ENCODE assay signal across 18 cellular contexts in the genomic region with DNA sequence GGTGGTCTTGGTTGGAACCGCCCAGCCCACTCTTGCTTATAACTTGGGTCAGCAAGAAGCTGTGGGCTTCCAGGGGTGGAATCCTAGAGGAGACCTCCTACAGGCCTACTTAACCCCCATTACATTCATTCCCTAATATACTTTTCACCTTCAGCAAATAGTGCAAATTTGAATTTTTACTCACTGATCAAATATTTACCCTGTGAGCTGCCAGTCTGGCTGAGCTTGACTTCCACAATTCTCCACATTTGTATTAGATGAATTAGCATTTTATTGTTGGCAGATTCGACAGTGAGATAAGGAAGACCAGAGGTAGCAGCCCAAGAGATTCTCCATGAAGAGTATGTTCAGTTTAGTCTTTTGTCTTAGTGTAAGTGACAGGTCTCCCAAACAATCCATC.
DNase-seq lines count a peak whose midpoint lies in the region; ATAC-seq, FAIRE-seq and TF ChIP-seq lines count a peak whose summit lies in the region.
"Had no signal": no experiment of that assay in that cellular context is flagged by ENCODE, and none has a peak within 500 bp of the region (broad histone marks: within the 10 kb centered on the region; RNA-seq: fewer than 3 reads in every experiment).

No MANE protein-coding gene starts in this region.

- H4K20me1 ChIP-seq in H9 (ENCODE audit: control insufficient read depth, insufficient read depth, insufficient read length), result no peaks in the 10 kb centered on the region
- H4K20me1 ChIP-seq in PC-3 (ENCODE audit: low read length), result no peaks in the 10 kb centered on the region

- no peak overlapping the region for H3K18ac ChIP-seq in H9 (ENCODE audit: insufficient read length, low read depth, low read length)

- no CpG with 5 or more reads among the region's 2 CpGs for WGBS in H9 (ENCODE audit: extremely low coverage, insufficient read length, low lambda C conversion rate)
- 54 to 75% methylated on average over 2 of the region's 2 CpGs for WGBS in esophagus squamous epithelium, 2 donors
- WGBS in pancreas, 2 donors, result 50 to 56% methylated on average over 2 of the region's 2 CpGs

- H3F3A ChIP-seq in PC-3 (ENCODE audit: low read length, unreplicated experiment), result no peaks in the 10 kb centered on the region

- no peak overlapping the region for H2BK20ac ChIP-seq in H9 (ENCODE audit: low read depth, low read length, poor library complexity, severe bottlenecking)

- intact Hi-C loops in PC-3 (cut with micrococcal nuclease), result loop anchor here (2.0 to 10.0 kb wide), 5 partner anchors 86 to 277 kb away; a partner anchor contains a TSS
- intact Hi-C loops in esophagus squamous epithelium (cut with DNase I), result no loop called here
- intact Hi-C loops in pancreas (cut with DNase I), result no loop called here
- intact Hi-C loops in vagina (cut with DNase I), result no loop called here

- no peak overlapping the region for H2AK5ac ChIP-seq in H9 (ENCODE audit: insufficient read length, low read length)

- H3K9me3 ChIP-seq in H9 (ENCODE audit: control insufficient read depth, low read depth, low read length) (no peaks in the 10 kb centered on the region), PC-3 (ENCODE audit: low read length) (no peaks in the 10 kb centered on the region), esophagus squamous epithelium (no peaks in the 10 kb centered on the region), pancreas (no peaks in the 10 kb centered on the region), vagina (no peaks in the 10 kb centered on the region)
- H3K9me3 ChIP-seq: neutrophil, right atrium auricular region had no signal

- peaks cover 66% of the 10 kb centered on the region in 2 experiments for H3K9me3 Mint-ChIP-seq in H9
- H3K9me3 Mint-ChIP-seq: GM23338 had no signal

- peak; percentile 53 for ATAC-seq in PC-3
- no peak for ATAC-seq in pancreas

- BruUV-seq in PC-3 (replicated peaks; lab: Mats Ljungman, UMichigan), result no TSS peak

- TF ChIP-seq CTCF in H9 (conservative IDR thresholded peaks at IDR 0.05) (no peak), PC-3 (conservative IDR thresholded peaks at IDR 0.05; ENCODE audit: low read depth, low read length) (no peak), esophagus squamous epithelium (IDR thresholded peaks at IDR 0.05) (no peak), pancreas (IDR thresholded peaks at IDR 0.05) (no peak), vagina (IDR thresholded peaks at IDR 0.05) (no peak)

- H3K4me3 Mint-ChIP-seq in H9, result no peak overlapping the region
- H3K4me3 Mint-ChIP-seq: GM23338 had no signal

- peaks cover 10% of the 10 kb centered on the region for H3K27me3 Mint-ChIP-seq in H9 (ENCODE audit: low read depth)

- H2BK120ac ChIP-seq in H9 (ENCODE audit: low read depth, low read length, poor library complexity, severe bottlenecking), result no peak overlapping the region

- H4K5ac ChIP-seq in H9 (ENCODE audit: insufficient read length, low read depth, low read length), result no peak overlapping the region

- no peaks in the 10 kb centered on the region for H3K79me1 ChIP-seq in H9 (ENCODE audit: insufficient read depth, low read depth, low read length, poor library complexity, severe bottlenecking)

- H3K9ac ChIP-seq in H9 (ENCODE audit: extremely low read depth, insufficient read length, low read length), result no peak overlapping the region
- peak overlapping the region; percentile 53 for H3K9ac ChIP-seq in PC-3 (ENCODE audit: low read length)

- H2BK5ac ChIP-seq in H9 (ENCODE audit: insufficient read length, low read length), result no peak overlapping the region

- TF ChIP-seq POLR2A in esophagus squamous epithelium (IDR thresholded peaks at IDR 0.05) (no peak), vagina (IDR thresholded peaks at IDR 0.05) (no peak)

- CTCF ChIA-PET in PC-3 (lab: Charles Lee), result interaction anchor here (1.6 kb wide), 1 partner anchor 167 kb away, joined by 6 read pairs; no protein-coding TSS in a partner anchor

- no peaks in the 10 kb centered on the region for H3K9me2 ChIP-seq in PC-3 (replicated peaks; ENCODE audit: low read length)

- H3K14ac ChIP-seq in H9 (ENCODE audit: insufficient read depth, low read length), result peak overlapping the region; percentile 39; the same call in 1 of the 2 replicates

- H4K91ac ChIP-seq in H9 (ENCODE audit: insufficient read length, low read depth, low read length), result no peak overlapping the region

- no peak overlapping the region for H2BK15ac ChIP-seq in H9 (ENCODE audit: low read depth, low read length)

- H3K4me2 ChIP-seq in H9 (ENCODE audit: insufficient read depth, insufficient read length, low read length) (no peak overlapping the region), PC-3 (ENCODE audit: low read length) (peak overlapping the region; percentile 86)
- H3K4me2 ChIP-seq: GM23338 had no signal

- peaks cover 13% of the 10 kb centered on the region; the same call in 1 of the 2 replicates for H3K4me1 ChIP-seq in H9 (ENCODE audit: insufficient read depth, low read length)
- peaks cover 56% of the 10 kb centered on the region for H3K4me1 ChIP-seq in PC-3 (ENCODE audit: insufficient read depth, low read length)
- H3K4me1 ChIP-seq in esophagus squamous epithelium, result peaks cover 10 to 71% (median 24%) of the 10 kb centered on the region in 3 donors
- no peaks in the 10 kb centered on the region for H3K4me1 ChIP-seq in pancreas
- H3K4me1 ChIP-seq in vagina, result peaks cover 11% of the 10 kb centered on the region

- H3K27me3 ChIP-seq in H9 (ENCODE audit: insufficient read depth, low read length) (no peaks in the 10 kb centered on the region; the same call in 1 of the 2 replicates), PC-3 (ENCODE audit: low read length) (no peaks in the 10 kb centered on the region), esophagus squamous epithelium (no peaks in the 10 kb centered on the region), pancreas (peaks cover 0 to 7% (median 0%) of the 10 kb centered on the region in 4 donors), vagina (no peaks in the 10 kb centered on the region)
- H3K27me3 ChIP-seq: neutrophil, right atrium auricular region had no signal

- H3K23me2 ChIP-seq in H9 (ENCODE audit: insufficient read length, low read depth, low read length, poor library complexity, severe bottlenecking), result no peaks in the 10 kb centered on the region

- POLR2A ChIA-PET in PC-3 (lab: Charles Lee; ENCODE audit: unreplicated experiment), result interaction anchor here (0.6 kb wide), 2 partner anchors 31 to 145 kb away, joined by 3 to 5 read pairs; no protein-coding TSS in a partner anchor

- no peaks in the 10 kb centered on the region for H3K79me2 ChIP-seq in H9 (ENCODE audit: insufficient read depth, low read length)
- H3K79me2 ChIP-seq in PC-3 (ENCODE audit: low read length), result no peaks in the 10 kb centered on the region

- H4K8ac ChIP-seq in H9 (replicated peaks; ENCODE audit: insufficient read length, low read depth, low read length), result no peak overlapping the region

- DNase-seq in H9, result no peak
- peak; percentile 83 for DNase-seq in PC-3
- no peak for DNase-seq in esophagus squamous epithelium (lab: John Stamatoyannopoulos, UW)
- no peak for DNase-seq in pancreas
- no peak for DNase-seq in activated CD8-positive, alpha-beta memory T cell treated with anti-CD3 and anti-CD28 coated beads for 24 hours
- no peak for DNase-seq in dedifferentiated amniotic fluid mesenchymal stem cell (ENCODE audit: extremely low spot score)
- no peak for DNase-seq in vagina (ENCODE audit: extremely low spot score in 2 of 2)
- no peak for DNase-seq in globus pallidus (ENCODE audit: low spot score)
- DNase-seq: activated CD4-positive, alpha-beta T cell treated with anti-CD3 and anti-CD28 coated beads for 1 hour; central memory CD4-positive, alpha-beta T cell; effector CD4-positive, alpha-beta T cell; NCI-H1930; NCI-H446 treated with DMSO at 0.1 percent for 48 hours; stimulated activated naive CD4-positive, alpha-beta T cell treated with Interleukin-2 at 50 U/mL for 16 hours had no signal

- H3K23ac ChIP-seq in H9 (ENCODE audit: insufficient read length, low read depth, low read length), result no peak overlapping the region

- no peaks in the 10 kb centered on the region for H3K36me3 ChIP-seq in PC-3 (ENCODE audit: low read depth, low read length)
- no peaks in the 10 kb centered on the region for H3K36me3 ChIP-seq in esophagus squamous epithelium
- H3K36me3 ChIP-seq in pancreas, result no peaks in the 10 kb centered on the region
- no peaks in the 10 kb centered on the region for H3K36me3 ChIP-seq in vagina
- H3K36me3 ChIP-seq: neutrophil, right atrium auricular region had no signal

- H3K4ac ChIP-seq in H9 (ENCODE audit: low read depth, low read length), result no peak overlapping the region

- FAIRE-seq in pancreas (lab: Jason Lieb, UNC), result peak; percentile 29

- no peak overlapping the region for H3K56ac ChIP-seq in H9 (ENCODE audit: insufficient read length, low read depth, low read length)

- H3K4me1 Mint-ChIP-seq in H9, result peaks cover 44 to 49% of the 10 kb centered on the region in 2 experiments

- H3K27ac ChIP-seq in H9 (ENCODE audit: insufficient read length, low read depth, low read length) (no peak overlapping the region), PC-3 (ENCODE audit: low read length) (peak overlapping the region; percentile 90), esophagus squamous epithelium (peak overlapping the region; percentile 22 to 72 (median 60)), pancreas (no peak overlapping the region), vagina (no peak overlapping the region)
- H3K27ac ChIP-seq: neutrophil, SK-N-MC had no signal

- H2AFZ ChIP-seq in H9 (ENCODE audit: low read length) (no peak overlapping the region), PC-3 (ENCODE audit: low read length) (peak overlapping the region; percentile 36; the same call in 1 of the 2 replicates)
- H2AFZ ChIP-seq: GM23338 had no signal

- peak overlapping the region; percentile 11 for H2BK12ac ChIP-seq in H9 (ENCODE audit: insufficient read length, low read depth, low read length)

- H3K36me3 Mint-ChIP-seq in H9 (ENCODE audit: insufficient read depth in 1 of 3, low read depth in 3 of 3), result no peaks in the 10 kb centered on the region; a peak in 3 of 7 replicates

- H3T11ph ChIP-seq in H9 (ENCODE audit: low read length), result no peak overlapping the region

- peak overlapping the region; percentile 55; the same call in 1 of the 2 replicates for H3K4me3 ChIP-seq in PC-3 (ENCODE audit: low read length)
- H3K4me3 ChIP-seq in esophagus squamous epithelium, result no peak overlapping the region
- no peak overlapping the region for H3K4me3 ChIP-seq in pancreas
- H3K4me3 ChIP-seq in vagina, result no peak overlapping the region
- H3K4me3 ChIP-seq: GM23338, right atrium auricular region, SK-N-MC had no signal

- no peak overlapping the region; a peak in 1 of 7 replicates for H3K27ac Mint-ChIP-seq in H9
- H3K27ac Mint-ChIP-seq: GM23338 had no signal

Comparison
In these comparisons a context has a peak if more than half of its experiments do, and no peak if none do; other contexts are left out.
1. H3K27ac ChIP-seq: peak in PC-3 (single experiment) and esophagus squamous epithelium (4 of 4); none in H9 (single experiment), pancreas (0 of 4) and vagina (single experiment).